In genomic region chr13:98445340-98446233, GRCh38 we compare ENCODE assay signal across 8 cellular contexts.
DNase-seq lines count a peak whose midpoint lies in the region; ATAC-seq and TF ChIP-seq lines count a peak whose summit lies in the region.

No MANE protein-coding gene starts in this region.

- H3K9me3 ChIP-seq in PC-9 (ENCODE audit: insufficient read depth, low read depth), result no peaks in the 10 kb centered on the region
- H3K9me3 ChIP-seq in osteoblast (ENCODE audit: low read depth, low read length), result no peaks in the 10 kb centered on the region
- no peaks in the 10 kb centered on the region for H3K9me3 ChIP-seq in tibial artery

- H3K9me2 ChIP-seq in PC-9 (ENCODE audit: insufficient read depth), result no peaks in the 10 kb centered on the region

- H2AFZ ChIP-seq in PC-9, result no peak overlapping the region
- no peak overlapping the region for H2AFZ ChIP-seq in osteoblast (ENCODE audit: low read length)

- no peak overlapping the region for H3K4me3 Mint-ChIP-seq in activated T-cell treated with anti-CD3 and anti-CD28 coated beads, Interleukin-2, amount 50 U/mL, for 4 hours

- H3K79me2 ChIP-seq in PC-9 (ENCODE audit: low read depth), result no peaks in the 10 kb centered on the region
- H3K79me2 ChIP-seq in osteoblast (ENCODE audit: insufficient read depth, low read length), result peaks cover 7% of the 10 kb centered on the region

- H4K20me1 ChIP-seq in PC-9 (ENCODE audit: insufficient read depth) (no peaks in the 10 kb centered on the region), osteoblast (ENCODE audit: insufficient read depth, low read length) (no peaks in the 10 kb centered on the region)

- H3K36me3 ChIP-seq in PC-9 (ENCODE audit: low read depth) (peaks cover 16% of the 10 kb centered on the region; the same call in 1 of the 2 replicates), osteoblast (ENCODE audit: insufficient read depth, low read length) (peaks cover 49% of the 10 kb centered on the region), tibial artery (peaks cover 12 to 67% (median 41%) of the 10 kb centered on the region in 3 donors)

- H3K27me3 Mint-ChIP-seq in activated T-cell treated with anti-CD3 and anti-CD28 coated beads, Interleukin-2, amount 50 U/mL, for 4 hours (ENCODE audit: low read depth), result no peaks in the 10 kb centered on the region

- TF ChIP-seq CTCF in PC-9 (conservative IDR thresholded peaks at IDR 0.05) (peak; percentile 96), osteoblast (IDR thresholded peaks at IDR 0.05; ENCODE audit: extremely low read depth, low read depth, low read length) (peak; percentile 88), tibial artery (IDR thresholded peaks at IDR 0.05) (peak; percentile 93 to 98)

- no peak overlapping the region; the same call in 1 of the 2 replicates for H3K27ac ChIP-seq in PC-9
- peak overlapping the region; percentile 84 for H3K27ac ChIP-seq in osteoblast (ENCODE audit: low read depth, low read length)
- H3K27ac ChIP-seq in tibial artery, result peak overlapping the region; percentile 42 to 54

- peaks cover 21% of the 10 kb centered on the region; the same call in 1 of the 2 replicates for H3F3A ChIP-seq in PC-9 (ENCODE audit: insufficient read depth, low read depth)

- peaks cover 4% of the 10 kb centered on the region; the same call in 1 of the 2 replicates for H3K4me1 ChIP-seq in PC-9 (replicated peaks; ENCODE audit: insufficient read depth)
- H3K4me1 ChIP-seq in osteoblast (ENCODE audit: insufficient read depth, low read length), result peaks cover 14% of the 10 kb centered on the region
- peaks cover 0 to 26% (median 19%) of the 10 kb centered on the region in 4 donors for H3K4me1 ChIP-seq in tibial artery

- CTCF ChIA-PET in PC-9 (lab: Charles Lee), result interaction anchor here (0.7 to 1.9 kb wide), 4 partner anchors 39 to 397 kb away, joined by 3 to 10 read pairs (median 5); no protein-coding TSS in a partner anchor

- no peak overlapping the region for H3K4me2 ChIP-seq in PC-9
- H3K4me2 ChIP-seq in osteoblast (ENCODE audit: insufficient read depth, low read length), result no peak overlapping the region

- intact Hi-C loops in PC-9 (cut with micrococcal nuclease; ENCODE audit: unreplicated experiment), result loop anchor here (1.0 to 10.0 kb wide), 3 partner anchors 208 to 399 kb away; no protein-coding TSS in a partner anchor
- intact Hi-C loops in tibial artery (cut with DNase I; ENCODE audit: low total_unique reads), result loop anchor here (2.0 to 10.0 kb wide), 2 partner anchors 139 to 203 kb away; no protein-coding TSS in a partner anchor

- peak; percentile 71 for DNase-seq in CD1c-positive myeloid dendritic cell (ENCODE audit: extremely low spot score)
- peak; percentile 85 for DNase-seq in GM19238 (ENCODE audit: insufficient read length, low spot score)
- peak; percentile 76 to 77 for DNase-seq in PC-9
- DNase-seq in activated T-cell treated with anti-CD3 and anti-CD28 coated beads, Interleukin-2, amount 50 U/mL, for 4 hours, result peak; percentile 77
- DNase-seq in fibroblast of gingiva (ENCODE audit: low read depth), result peak; percentile 19
- peak; percentile 93 for DNase-seq in osteoblast (ENCODE audit: insufficient read length, low spot score, missing footprints)
- peak; percentile 69 to 82 for DNase-seq in tibial artery

- peaks cover 4% of the 10 kb centered on the region for H3K36me3 Mint-ChIP-seq in activated T-cell treated with anti-CD3 and anti-CD28 coated beads, Interleukin-2, amount 50 U/mL, for 4 hours (ENCODE audit: insufficient read depth)

- no peaks in the 10 kb centered on the region for H3K9me3 Mint-ChIP-seq in activated T-cell treated with anti-CD3 and anti-CD28 coated beads, Interleukin-2, amount 50 U/mL, for 4 hours

- H3K27me3 ChIP-seq in PC-9 (ENCODE audit: insufficient read depth, low read depth) (no peaks in the 10 kb centered on the region), osteoblast (ENCODE audit: insufficient read depth, low read length) (no peaks in the 10 kb centered on the region), tibial artery (no peaks in the 10 kb centered on the region)

- H3K4me1 Mint-ChIP-seq in activated T-cell treated with anti-CD3 and anti-CD28 coated beads, Interleukin-2, amount 50 U/mL, for 4 hours (ENCODE audit: low read depth), result peaks cover 13% of the 10 kb centered on the region

- POLR2A ChIA-PET in PC-9 (lab: Charles Lee; ENCODE audit: unreplicated experiment), result interaction anchor here (0.7 kb wide), 1 partner anchor 339 kb away, joined by 3 read pairs; no protein-coding TSS in a partner anchor

- peak; percentile 95 for ATAC-seq in HG03342 (IDR thresholded peaks at IDR 0.05; ENCODE audit: unreplicated experiment)
- ATAC-seq in activated T-cell treated with anti-CD3 and anti-CD28 coated beads, Interleukin-2, amount 50 U/mL, for 4 hours, result peak; percentile 88 to 92

- BruUV-seq in PC-9 (replicated peaks; lab: Mats Ljungman, UMichigan), result no TSS peak

- H3K4me3 ChIP-seq in PC-9, result no peak overlapping the region
- H3K4me3 ChIP-seq in osteoblast (ENCODE audit: insufficient read depth, low read length), result no peak overlapping the region
- H3K4me3 ChIP-seq in tibial artery, result no peak overlapping the region

Comparison
In these comparisons a context has a peak if more than half of its experiments do, and no peak if none do; other contexts are left out.
1. DNase-seq: peak in every context shown above with its lines; median percentile 93 in osteoblast; 85 in GM19238; 77 in activated T-cell treated with anti-CD3 and anti-CD28 coated beads, Interleukin-2, amount 50 U/mL, for 4 hours; 76 in PC-9; 76 in tibial artery; 71 in CD1c-positive myeloid dendritic cell; 19 in fibroblast of gingiva.